15 cellular contexts compared by ENCODE assay signal in the genomic region with DNA sequence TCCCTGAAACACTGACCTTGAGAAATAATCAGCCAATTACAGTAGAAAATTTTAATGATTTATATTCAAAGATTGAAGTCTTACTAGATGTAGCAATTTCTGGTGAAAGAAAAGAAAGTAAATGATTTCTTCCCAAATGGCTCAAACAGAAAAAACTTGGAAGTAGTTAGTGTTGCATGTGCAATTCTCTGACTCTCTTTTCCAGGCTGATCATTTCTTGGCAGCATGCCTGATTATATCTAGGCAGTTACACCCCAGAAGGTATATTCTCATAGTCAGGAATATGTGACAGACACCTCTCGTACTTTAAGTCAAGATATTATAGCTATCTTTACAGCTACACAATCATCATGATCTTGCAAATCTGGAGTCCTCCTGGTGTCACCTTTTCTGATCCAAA.
DNase-seq lines count a peak whose midpoint lies in the region; ATAC-seq and TF ChIP-seq lines count a peak whose summit lies in the region.
"Had no signal": no experiment of that assay in that cellular context is flagged by ENCODE, and none has a peak within 500 bp of the region (broad histone marks: within the 10 kb centered on the region; RNA-seq: fewer than 3 reads in every experiment).

No MANE protein-coding gene starts in this region.

- no peak for ATAC-seq in heart right ventricle
- ATAC-seq: HCT116 had no signal

- H3K36me3 ChIP-seq in heart right ventricle = no peaks in the 10 kb centered on the region
- H3K36me3 ChIP-seq: BLaER1 had no signal

- H3K4me3 ChIP-seq in AG10803 (ENCODE audit: low read length) (no peak overlapping the region), choroid plexus epithelial cell (ENCODE audit: low read depth, low read length) (no peak overlapping the region), fibroblast of the aortic adventitia (ENCODE audit: low read depth, low read length) (no peak overlapping the region), heart right ventricle (no peak overlapping the region)
- H3K4me3 ChIP-seq: BLaER1 had no signal

- no peak overlapping the region for H3K27ac ChIP-seq in heart right ventricle
- H3K27ac ChIP-seq: 22Rv1, BLaER1, HL-60 had no signal

- no peaks in the 10 kb centered on the region for H3K27me3 ChIP-seq in heart right ventricle
- H3K27me3 ChIP-seq: BLaER1 had no signal

- peaks cover 0 to 14% (median 3%) of the 10 kb centered on the region in 9 donors for H3K4me1 ChIP-seq in heart right ventricle
- H3K4me1 ChIP-seq: BLaER1, Caco-2 had no signal

- DNase-seq in DMS 273 (lab: John Stamatoyannopoulos, UW; ENCODE audit: unreplicated experiment) = peak; percentile 9
- DNase-seq in DMS 273 treated with DMSO at 0.1 percent for 48 hours (lab: John Stamatoyannopoulos, UW) = no peak
- DNase-seq in AG10803 (ENCODE audit: low read depth) = peak; percentile 17
- peak; percentile 27 for DNase-seq in choroid plexus epithelial cell (ENCODE audit: low read depth)
- DNase-seq in fibroblast of the aortic adventitia (ENCODE audit: low read depth) = peak; percentile 53
- DNase-seq in SKM-1 (lab: John Stamatoyannopoulos, UW; ENCODE audit: unreplicated experiment) = no peak
- no peak for DNase-seq in RPMI8226
- DNase-seq in heart right ventricle = no peak
- DNase-seq: AML-193; Caco-2; CD8-positive, alpha-beta memory T cell had no signal

- no peaks in the 10 kb centered on the region for H3K9me3 ChIP-seq in heart right ventricle
- H3K9me3 ChIP-seq: BLaER1, Caco-2 had no signal

- TF ChIP-seq CTCF in AG10803 (conservative IDR thresholded peaks at IDR 0.05; ENCODE audit: low read length) = no peak
- no peak for TF ChIP-seq CTCF in choroid plexus epithelial cell (conservative IDR thresholded peaks at IDR 0.05; ENCODE audit: low read depth, low read length)
- TF ChIP-seq CTCF in fibroblast of the aortic adventitia (IDR thresholded peaks at IDR 0.05; ENCODE audit: insufficient read depth, low read length) = no peak
- TF ChIP-seq CTCF in heart right ventricle (IDR thresholded peaks at IDR 0.05) = no peak

- WGBS in heart right ventricle, 2 donors = 7 to 90% methylated on average over 1 of the region's 1 CpG

- intact Hi-C loops in heart right ventricle (cut with DNase I) = no loop called here

Comparison
In these comparisons a context has a peak if more than half of its experiments do, and no peak if none do; other contexts are left out.
1. DNase-seq: peak in DMS 273 (single experiment), AG10803 (single experiment), choroid plexus epithelial cell (single experiment) and fibroblast of the aortic adventitia (single experiment); none in DMS 273 treated with DMSO at 0.1 percent for 48 hours (single experiment), SKM-1 (single experiment), RPMI8226 (single experiment) and heart right ventricle (0 of 2).